21 cellular contexts compared by ENCODE assay signal in genomic region chr3:20561166-20561565, GRCh38.
DNase-seq lines count a peak whose midpoint lies in the region; TF ChIP-seq lines count a peak whose summit lies in the region.
"Had no signal": no experiment of that assay in that cellular context is flagged by ENCODE, and none has a peak within 500 bp of the region (broad histone marks: within the 10 kb centered on the region; RNA-seq: fewer than 3 reads in every experiment).

No MANE protein-coding gene starts in this region.

- H3K4me3 ChIP-seq in HFF-Myc (replicated peaks; ENCODE audit: low read depth, low read length) (no peak overlapping the region), WERI-Rb-1 (ENCODE audit: low read depth, low read length) (no peak overlapping the region)
- H3K4me3 ChIP-seq: A549, BLaER1, testis had no signal

- peak overlapping the region; percentile 49 for H3K27ac ChIP-seq in WERI-Rb-1
- H3K27ac ChIP-seq: A549, BLaER1, testis had no signal

- TF ChIP-seq CTCF in HFF-Myc (IDR thresholded peaks at IDR 0.05; ENCODE audit: low read depth, low read length, missing control alignments) (no peak), WERI-Rb-1 (IDR thresholded peaks at IDR 0.05; ENCODE audit: low read depth, low read length) (no peak)

- H3K36me3 ChIP-seq in WERI-Rb-1 = no peaks in the 10 kb centered on the region
- H3K36me3 ChIP-seq: BLaER1 had no signal

- DNase-seq in AG08395 (ENCODE audit: low spot score) (peak; percentile 12), HFF-Myc (ENCODE audit: extremely low read depth, low read depth) (peak; percentile 67), WERI-Rb-1 (peak; percentile 23), kidney tubule cell (ENCODE audit: low spot score) (peak; percentile 66), NCI-H1694 treated with DMSO at 0.1 percent for 48 hours (lab: John Stamatoyannopoulos, UW) (no peak), NCI-H2227 treated with DMSO at 0.1 percent for 48 hours (lab: John Stamatoyannopoulos, UW) (no peak), NCI-H1105 (lab: John Stamatoyannopoulos, UW) (no peak)
- no peak for DNase-seq in effector CD4-positive, alpha-beta T cell
- DNase-seq: activated CD4-positive, alpha-beta memory T cell treated with anti-CD3 and anti-CD28 coated beads, Interleukin-2, amount 10 ng/mL, durations not matched to agents 7 days and 5 days; activated CD8-positive, alpha-beta memory T cell treated with anti-CD3 and anti-CD28 coated beads, Interleukin-2, amount 50 U/mL, for 4 hours; activated naive CD4-positive, alpha-beta T cell treated with Interleukin-2 at 50 U/mL for 16 hours; HCEC 1CT; NK-92 treated with Interleukin-12 subunit alpha and Interleukin-12 subunit beta, amount 100 ng/mL, for 24 hours; PC-3; posterior cingulate gyrus; right cardiac atrium; stimulated activated CD4-positive, alpha-beta T cell treated with anti-CD3 and anti-CD28 coated beads, Interleukin-1b, Interleukin-23, amount 100 ng/mL, for 48 hours; stimulated activated naive CD8-positive, alpha-beta T cell treated with anti-CD3 and anti-CD28 coated beads, Interleukin-15, Interleukin-2, amounts not matched to agents 100 U/mL and 50 U/mL, for 24 hours; testis had no signal

- H3K27me3 ChIP-seq in WERI-Rb-1 (ENCODE audit: insufficient read depth, low read depth, severe bottlenecking) = no peaks in the 10 kb centered on the region
- H3K27me3 ChIP-seq: BLaER1, testis had no signal

- H3K9me3 ChIP-seq in WERI-Rb-1 (ENCODE audit: severe bottlenecking) = no peaks in the 10 kb centered on the region
- H3K9me3 ChIP-seq: A549, BLaER1, testis had no signal

Comparison
In these comparisons a context has a peak if more than half of its experiments do, and no peak if none do; other contexts are left out.
1. DNase-seq: peak in AG08395 (single experiment), HFF-Myc (single experiment), WERI-Rb-1 (single experiment) and kidney tubule cell (single experiment); none in NCI-H1694 treated with DMSO at 0.1 percent for 48 hours (single experiment), NCI-H2227 treated with DMSO at 0.1 percent for 48 hours (single experiment), NCI-H1105 (single experiment) and effector CD4-positive, alpha-beta T cell (single experiment).